Comparison of ENCODE assay signal across 13 cellular contexts in the genomic region with DNA sequence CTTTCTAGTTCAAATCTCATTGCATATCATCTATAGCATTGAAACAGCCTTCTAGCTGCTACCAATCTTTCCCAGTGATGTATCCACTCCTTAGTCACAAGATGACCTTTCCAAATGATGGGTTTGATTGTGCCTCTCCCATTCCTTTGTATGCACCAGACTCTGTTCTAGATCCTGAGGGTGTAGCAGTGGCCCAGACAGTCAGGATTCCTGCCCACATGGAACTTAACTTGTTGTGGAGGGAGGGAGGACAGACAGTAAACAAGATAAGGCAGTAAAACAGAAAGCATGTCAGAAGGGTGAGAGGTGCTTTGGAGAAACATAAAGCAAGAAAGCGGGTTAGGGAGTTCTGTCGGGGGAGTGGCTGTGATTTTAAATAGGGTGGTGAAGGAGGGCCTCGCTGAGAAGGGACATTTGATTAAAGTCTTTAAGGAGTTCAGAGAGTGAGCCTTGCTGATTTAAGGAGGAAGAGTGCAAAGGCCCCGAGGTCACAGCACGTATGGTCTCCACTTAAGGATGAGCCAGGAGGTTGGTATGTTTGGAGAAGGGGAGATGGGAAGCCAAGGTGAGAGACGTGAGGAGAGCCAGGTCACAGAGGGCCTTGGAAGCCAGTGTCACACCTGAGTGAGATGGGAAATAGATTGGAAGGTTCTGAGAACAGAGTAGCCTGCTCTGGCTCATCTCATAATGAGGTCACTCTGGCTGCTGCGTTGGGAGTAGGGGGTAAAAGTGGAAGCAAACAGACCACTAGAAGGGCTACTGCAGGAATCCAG. TPM values are rescaled to one million over a fixed set of nuclear protein-coding genes. Genes with fewer than 3 reads are reported as not detected.
DNase-seq lines count a peak whose midpoint lies in the region; ATAC-seq and TF ChIP-seq lines count a peak whose summit lies in the region.
"Had no signal": no experiment of that assay in that cellular context is flagged by ENCODE, and none has a peak within 500 bp of the region (broad histone marks: within the 10 kb centered on the region; RNA-seq: fewer than 3 reads in every experiment).

No MANE protein-coding gene starts in this region.

- no TSS peak for BruUV-seq in PC-9 (replicated peaks; lab: Mats Ljungman, UMichigan)

- TF ChIP-seq POLR2A in transverse colon (IDR thresholded peaks at IDR 0.05): no peak

- CTCF ChIA-PET in PC-9 (lab: Charles Lee): no interaction called here

- DNase-seq in cardiac muscle cell (ENCODE audit: low read depth in 1 of 2, low spot score in 1 of 2) (no peak), left ventricle myocardium inferior (no peak), PC-9 (no peak), left colon (no peak), transverse colon (no peak), GM19240 (ENCODE audit: insufficient read length, low spot score) (no peak), COR-L47 (lab: John Stamatoyannopoulos, UW) (no peak)
- DNase-seq: CD8-positive, alpha-beta T cell; DMS53; H7 had no signal

- peak overlapping the region; percentile 24; the same call in 1 of the 2 replicates for H3K4me2 ChIP-seq in PC-9
- H3K4me2 ChIP-seq: GM23338 had no signal

- TF ChIP-seq CTCF in cardiac muscle cell (IDR thresholded peaks at IDR 0.05; ENCODE audit: low read depth, low read length) (no peak), left ventricle myocardium inferior (IDR thresholded peaks at IDR 0.05; ENCODE audit: borderline replicate concordance) (no peak), PC-9 (conservative IDR thresholded peaks at IDR 0.05) (no peak), transverse colon (IDR thresholded peaks at IDR 0.05) (no peak)

- no peaks in the 10 kb centered on the region for H3K9me2 ChIP-seq in PC-9 (ENCODE audit: insufficient read depth)

- no peaks in the 10 kb centered on the region for H4K20me1 ChIP-seq in PC-9 (ENCODE audit: insufficient read depth)

- H3K4me1 ChIP-seq in cardiac muscle cell (ENCODE audit: low read depth) (peaks cover 31% of the 10 kb centered on the region), left ventricle myocardium inferior (no peaks in the 10 kb centered on the region), PC-9 (replicated peaks; ENCODE audit: insufficient read depth) (peaks cover 15% of the 10 kb centered on the region), transverse colon (peaks cover 0 to 16% (median 11%) of the 10 kb centered on the region in 4 donors)

- H3K4me3 ChIP-seq in cardiac muscle cell (no peak overlapping the region), left ventricle myocardium inferior (no peak overlapping the region), PC-9 (no peak overlapping the region), transverse colon (no peak overlapping the region)
- H3K4me3 ChIP-seq: GM23338 had no signal

- H2AFZ ChIP-seq in PC-9: 0 out of 2 replicates have a peak overlapping the region, but pooled peaks have one; percentile 4
- H2AFZ ChIP-seq: GM23338 had no signal

- no peaks in the 10 kb centered on the region for H3K36me3 ChIP-seq in cardiac muscle cell
- no peaks in the 10 kb centered on the region for H3K36me3 ChIP-seq in left ventricle myocardium inferior
- no peaks in the 10 kb centered on the region for H3K36me3 ChIP-seq in PC-9 (ENCODE audit: low read depth)
- H3K36me3 ChIP-seq in transverse colon: no peaks in the 10 kb centered on the region

- no peaks in the 10 kb centered on the region for H3K79me2 ChIP-seq in PC-9 (ENCODE audit: low read depth)

- in situ Hi-C loops in transverse colon (cut with MboI; ENCODE audit: low pct_ligation_motif_present in 1 of 4, low pct_unique_long_range_greater_than_20kb in 1 of 4, low sequenced_read_pairs in 3 of 4): no loop called here

- H3K9me3 ChIP-seq in cardiac muscle cell (ENCODE audit: low read depth) (no peaks in the 10 kb centered on the region), left ventricle myocardium inferior (replicated peaks) (no peaks in the 10 kb centered on the region), PC-9 (ENCODE audit: insufficient read depth, low read depth) (no peaks in the 10 kb centered on the region), transverse colon (no peaks in the 10 kb centered on the region)

- TF ChIP-seq EP300 in transverse colon (IDR thresholded peaks at IDR 0.05; ENCODE audit: low read depth): no peak

- peak overlapping the region; percentile 88 for H3K27ac ChIP-seq in cardiac muscle cell
- no peak overlapping the region for H3K27ac ChIP-seq in left ventricle myocardium inferior (replicated peaks)
- no peak overlapping the region for H3K27ac ChIP-seq in PC-9
- peak overlapping the region in 3 of 4 donors; percentile 74 to 76 (median 75) for H3K27ac ChIP-seq in transverse colon
- H3K27ac ChIP-seq: 22Rv1 had no signal

- intact Hi-C loops in left ventricle myocardium inferior (cut with micrococcal nuclease) (no loop called here), PC-9 (cut with micrococcal nuclease; ENCODE audit: unreplicated experiment) (no loop called here), left colon (cut with DNase I, micrococcal nuclease) (no loop called here), transverse colon (cut with DNase I; ENCODE audit: low total_unique reads) (no loop called here)

- WGBS in transverse colon (ENCODE audit: low coverage in 1 of 2), 2 donors: 58 to 60% methylated on average over 4 to 7 of the region's 7 CpGs

- POLR2A ChIA-PET in PC-9 (lab: Charles Lee; ENCODE audit: unreplicated experiment): interaction anchor here (0.6 kb wide), 1 partner anchor 45 kb away, joined by 5 read pairs; no protein-coding TSS in a partner anchor

- ATAC-seq in left colon (peak; percentile 12), HG02759 (IDR thresholded peaks at IDR 0.05; ENCODE audit: unreplicated experiment) (no peak)
- ATAC-seq: CD8-positive, alpha-beta T cell; GM23338 had no signal

- H3K27me3 ChIP-seq in cardiac muscle cell (no peaks in the 10 kb centered on the region), left ventricle myocardium inferior (ENCODE audit: low read depth) (no peaks in the 10 kb centered on the region), PC-9 (ENCODE audit: insufficient read depth, low read depth) (no peaks in the 10 kb centered on the region), transverse colon (no peaks in the 10 kb centered on the region)

- peaks cover 9% of the 10 kb centered on the region; the same call in 1 of the 2 replicates for H3F3A ChIP-seq in PC-9 (ENCODE audit: insufficient read depth, low read depth)

RNA-seq across cellular contexts. Expression of a gene that starts 38.3 kb away (rescaled TPM):
- total RNA-seq in cardiac muscle cell (11.9 and 18.3 TPM in 2 replicates), left ventricle myocardium inferior (18.0 TPM), PC-9 (2021) (8.8 and 12.8 TPM in 2 replicates), left colon (10 to 100 TPM; 29.1 to 73.4 TPM), transverse colon (100 to 1,000 TPM in 2 of 4 donors, 10 to 100 TPM in 2; 31.2 to 111 (median 95.9) TPM)
- polyA plus RNA-seq in cardiac muscle cell: 4.9 and 13.7 TPM in 2 replicates

RNA-seq across cellular contexts. Expression of a gene that starts 52.0 kb away (rescaled TPM):
- total RNA-seq in cardiac muscle cell (15.7 and 22.5 TPM in 2 replicates), left ventricle myocardium inferior (23.4 TPM), PC-9 (2021) (59.2 and 71.8 TPM in 2 replicates), left colon (10 to 100 TPM; 31.3 to 42.7 TPM), transverse colon (10 to 100 TPM; 18.7 to 69.9 (median 52.8) TPM)
- 20.3 and 31.5 TPM in 2 replicates for polyA plus RNA-seq in cardiac muscle cell

Comparison
In these comparisons a context has a peak if more than half of its experiments do, and no peak if none do; other contexts are left out.
1. H3K27ac ChIP-seq: peak in cardiac muscle cell (single experiment) and transverse colon (3 of 4); none in left ventricle myocardium inferior (single experiment) and PC-9 (single experiment).